ENCODE assay signal across 6 cellular contexts in the genomic region with DNA sequence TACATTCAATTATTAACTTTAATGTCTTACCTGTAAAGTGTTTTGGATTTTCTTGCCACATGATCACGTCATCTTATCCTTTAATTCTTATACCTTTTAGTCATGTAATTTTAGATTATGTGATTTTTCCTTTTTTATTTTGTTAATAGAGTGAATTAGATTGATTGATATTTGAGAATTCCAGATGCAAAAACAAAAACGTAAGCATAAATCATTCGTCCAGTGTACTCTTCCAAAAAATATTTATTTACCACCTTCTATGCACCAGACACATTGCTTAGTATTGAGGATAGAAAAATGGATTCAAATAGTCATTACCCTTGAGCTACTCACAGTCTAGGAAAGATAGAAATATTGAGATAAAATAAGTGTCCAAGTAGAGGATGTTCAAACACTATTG.
"Had no signal": no experiment of that assay in that cellular context is flagged by ENCODE, and none has a peak within 500 bp of the region (broad histone marks: within the 10 kb centered on the region; RNA-seq: fewer than 3 reads in every experiment).

No MANE protein-coding gene starts in this region.

- H3K9ac ChIP-seq: KMS-11 had no signal

- DNase-seq: IMR-90, KBM-7, KG1 had no signal

- FAIRE-seq: HTR-8/SVneo had no signal

- H3K4me2 ChIP-seq: KMS-11 had no signal

- H3K27ac ChIP-seq: HL-60, KMS-11 had no signal
